ENCODE assay signal across 8 cellular contexts in genomic region chr3:150220791-150221190, GRCh38.
DNase-seq lines count a peak whose midpoint lies in the region; ATAC-seq and TF ChIP-seq lines count a peak whose summit lies in the region.

No MANE protein-coding gene starts in this region.

- H3K9me3 ChIP-seq in SJSA1 (replicated peaks): peaks cover 3% of the 10 kb centered on the region; the same call in 1 of the 2 replicates
- no peaks in the 10 kb centered on the region for H3K9me3 ChIP-seq in hepatocyte (ENCODE audit: low read depth)
- H3K9me3 ChIP-seq in gastrocnemius medialis: no peaks in the 10 kb centered on the region

- no peaks in the 10 kb centered on the region for H3K79me2 ChIP-seq in hepatocyte

- H4K20me1 ChIP-seq in hepatocyte (ENCODE audit: insufficient read depth, poor library complexity, severe bottlenecking): no peaks in the 10 kb centered on the region

- H3K27ac ChIP-seq in SJSA1: peak overlapping the region; percentile 34
- H3K27ac ChIP-seq in hepatocyte: peak overlapping the region; percentile 8
- H3K27ac ChIP-seq in gastrocnemius medialis: peak overlapping the region in 1 of 4 donors; percentile 47

- H3K4me2 ChIP-seq in hepatocyte: peak overlapping the region; percentile 89

- H2AFZ ChIP-seq in hepatocyte: peak overlapping the region; percentile 69

- no peaks in the 10 kb centered on the region for H3K9me2 ChIP-seq in hepatocyte (replicated peaks; ENCODE audit: insufficient read depth)

- peak; percentile 31 for DNase-seq in EH (ENCODE audit: low read depth)
- peak in 1 of 2 experiments; percentile 33 for DNase-seq in SJSA1 (ENCODE audit: low read depth in 1 of 2, low spot score in 2 of 2)
- peak; percentile 31 for DNase-seq in hepatocyte (ENCODE audit: low spot score)
- no peak for DNase-seq in gastrocnemius medialis
- no peak for DNase-seq in left lobe of liver (ENCODE audit: low spot score)

- TF ChIP-seq CTCF in hepatocyte (IDR thresholded peaks at IDR 0.05; ENCODE audit: poor library complexity): no peak
- no peak for TF ChIP-seq CTCF in gastrocnemius medialis (IDR thresholded peaks at IDR 0.05 in 4 of 5, conservative IDR thresholded peaks at IDR 0.05 in 1 of 5)

- H3K4me1 ChIP-seq in SJSA1 (replicated peaks) (peaks cover 14% of the 10 kb centered on the region), hepatocyte (ENCODE audit: insufficient read depth) (peaks cover 12% of the 10 kb centered on the region), gastrocnemius medialis (peaks cover 10 to 13% of the 10 kb centered on the region in 2 donors)

- WGBS in hepatocyte (ENCODE audit: low lambda C conversion rate, missing lambda C conversion rate): 19% methylated on average over 5 of the region's 5 CpGs

- no peaks in the 10 kb centered on the region for H3K27me3 ChIP-seq in SJSA1 (replicated peaks)
- no peaks in the 10 kb centered on the region for H3K27me3 ChIP-seq in hepatocyte
- H3K27me3 ChIP-seq in gastrocnemius medialis: no peaks in the 10 kb centered on the region

- no peaks in the 10 kb centered on the region for H3K36me3 ChIP-seq in SJSA1
- no peaks in the 10 kb centered on the region for H3K36me3 ChIP-seq in hepatocyte (replicated peaks; ENCODE audit: insufficient read depth, low read depth)
- no peaks in the 10 kb centered on the region for H3K36me3 ChIP-seq in gastrocnemius medialis

- no peak for TF ChIP-seq POLR2A in gastrocnemius medialis (IDR thresholded peaks at IDR 0.05)

- ATAC-seq in gastrocnemius medialis: peak in 1 of 2 donors; percentile 20
- no peak for ATAC-seq in HG03520 (IDR thresholded peaks at IDR 0.05; ENCODE audit: unreplicated experiment)
- ATAC-seq in left lobe of liver: no peak
- ATAC-seq in GM19395 (IDR thresholded peaks at IDR 0.05; ENCODE audit: unreplicated experiment): no peak
- no peak for ATAC-seq in GM19463 (IDR thresholded peaks at IDR 0.05; ENCODE audit: unreplicated experiment)

- in situ Hi-C loops in gastrocnemius medialis (cut with MboI; ENCODE audit: low sequenced_read_pairs in 4 of 4): loop anchor here in 1 of 4 donors (10.0 kb wide), 1 partner anchor 274 kb away; no protein-coding TSS in a partner anchor

- H3K4me3 ChIP-seq in SJSA1 (peak overlapping the region; percentile 21), hepatocyte (peak overlapping the region; percentile 36), gastrocnemius medialis (peak overlapping the region; percentile 30 to 50 (median 40))

- intact Hi-C loops in gastrocnemius medialis (cut with DNase I; ENCODE audit: low total_unique reads): loop anchor here (1.0 to 5.0 kb wide), 3 partner anchors 253 to 338 kb away; no protein-coding TSS in a partner anchor

Comparison
In these comparisons a context has a peak if more than half of its experiments do, and no peak if none do; other contexts are left out.
1. DNase-seq: peak in EH (single experiment) and hepatocyte (single experiment); none in gastrocnemius medialis (0 of 2) and left lobe of liver (single experiment).
2. Peak in every context shown above with its lines, with median percentiles within 50 percentile points of each other: H3K4me3 ChIP-seq.